In the genomic region with DNA sequence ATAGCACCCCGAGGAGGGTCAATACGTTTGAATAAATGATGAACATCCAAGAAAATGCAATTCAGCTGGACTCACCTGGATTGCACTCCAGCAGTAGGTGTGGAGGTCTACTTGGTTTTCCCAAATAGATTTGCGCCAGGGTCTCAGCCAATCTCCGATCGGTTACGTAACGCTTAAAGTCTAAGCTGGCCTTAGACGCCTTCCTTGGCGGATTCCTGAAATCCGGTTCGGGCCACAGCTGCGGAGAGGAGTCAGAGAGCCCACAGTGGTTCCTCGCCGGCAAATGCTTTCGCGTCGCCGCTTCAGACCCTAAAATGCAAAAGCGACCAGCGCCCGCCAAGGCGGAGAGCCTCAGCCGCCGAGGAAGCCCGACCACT, we compare ENCODE assay signal across 8 cellular contexts. TPM values are rescaled to one million over a fixed set of nuclear protein-coding genes. Genes with fewer than 3 reads are reported as not detected.
DNase-seq lines count a peak whose midpoint lies in the region; ATAC-seq and TF ChIP-seq lines count a peak whose summit lies in the region.

No MANE protein-coding gene starts in this region.

- peak overlapping the region; percentile 85 for H3K4me2 ChIP-seq in skeletal muscle satellite cell (ENCODE audit: low read length)

- ATAC-seq in HG02759 (IDR thresholded peaks at IDR 0.05; ENCODE audit: unreplicated experiment): peak; percentile 0
- peak in 1 of 2 donors; percentile 8 for ATAC-seq in right cardiac atrium

- H3K4me3 ChIP-seq in WI38 (ENCODE audit: low read depth, low read length) (peak overlapping the region; percentile 99), right cardiac atrium (ENCODE audit: low read length) (peak overlapping the region; percentile 76), skeletal muscle satellite cell (ENCODE audit: low read length) (peak overlapping the region; percentile 93)

- H3K9ac ChIP-seq in skeletal muscle satellite cell (ENCODE audit: low read depth, low read length): peak overlapping the region; percentile 86

- H3K9me3 ChIP-seq in right cardiac atrium (ENCODE audit: control insufficient read depth, low read length) (no peaks in the 10 kb centered on the region), skeletal muscle satellite cell (replicated peaks; ENCODE audit: low read length) (no peaks in the 10 kb centered on the region)

- peaks cover 12% of the 10 kb centered on the region for H3K36me3 ChIP-seq in skeletal muscle satellite cell (ENCODE audit: insufficient read depth, low read length)

- intact Hi-C loops in right cardiac atrium (cut with DNase I): loop anchor here in 1 of 4 donors (5.0 kb wide), 1 partner anchor 77 kb away; no protein-coding TSS in a partner anchor

- TF ChIP-seq CTCF in WI38 (IDR thresholded peaks at IDR 0.05; ENCODE audit: low read depth, low read length): no peak

- DNase-seq in COLO668 (lab: John Stamatoyannopoulos, UW; ENCODE audit: unreplicated experiment) (peak; percentile 74), right cardiac atrium (no peak), OCI-M1 (lab: John Stamatoyannopoulos, UW) (no peak), cortex of kidney (lab: John Stamatoyannopoulos, UW) (no peak), cerebellar cortex (ENCODE audit: low spot score) (no peak)

- H3K27me3 ChIP-seq in right cardiac atrium (ENCODE audit: control insufficient read depth, insufficient read depth) (no peaks in the 10 kb centered on the region), skeletal muscle satellite cell (ENCODE audit: control insufficient read depth, insufficient read depth, low read length) (no peaks in the 10 kb centered on the region)

- H3K4me1 ChIP-seq in right cardiac atrium (ENCODE audit: control insufficient read depth, insufficient read depth, low read length) (no peaks in the 10 kb centered on the region), skeletal muscle satellite cell (ENCODE audit: control insufficient read depth, insufficient read depth, low read length) (peaks cover 27% of the 10 kb centered on the region)

- under 1% methylated on average over 25 of the region's 25 CpGs for WGBS in right cardiac atrium

- peak overlapping the region; percentile 32 for H3K27ac ChIP-seq in right cardiac atrium (ENCODE audit: low read length)

RNA-seq across cellular contexts. Expression of a gene that starts 0.3 kb away (rescaled TPM):
- total RNA-seq in right cardiac atrium: 10 to 100 TPM in 3 of 4 donors, 1 to 10 TPM in 1; 9.9 to 13.6 (median 10.5) TPM
- polyA plus RNA-seq in right cardiac atrium: 11.5 TPM
- total RNA-seq in skeletal muscle satellite cell (2012; rRNA removed): 29.5 and 34.2 TPM in 2 replicates

RNA-seq across cellular contexts. Expression of a gene that starts 0.5 kb away (rescaled TPM):
- total RNA-seq in right cardiac atrium: 10 to 100 TPM; 18.6 to 32.6 (median 21.4) TPM
- polyA plus RNA-seq in right cardiac atrium: 7.3 TPM
- 14.2 and 15.1 TPM in 2 replicates for total RNA-seq in skeletal muscle satellite cell (2012; rRNA removed)

RNA-seq across cellular contexts. Expression of a gene that starts 58.7 kb away (rescaled TPM):
- 10 to 100 TPM in 2 of 4 donors, 1 to 10 TPM in 2; 9.1 to 11.6 (median 10.0) TPM for total RNA-seq in right cardiac atrium
- polyA plus RNA-seq in right cardiac atrium: 6.8 TPM
- total RNA-seq in skeletal muscle satellite cell (2012; rRNA removed): 26.4 and 28.0 TPM in 2 replicates
